14 cellular contexts compared by ENCODE assay signal in the genomic region with DNA sequence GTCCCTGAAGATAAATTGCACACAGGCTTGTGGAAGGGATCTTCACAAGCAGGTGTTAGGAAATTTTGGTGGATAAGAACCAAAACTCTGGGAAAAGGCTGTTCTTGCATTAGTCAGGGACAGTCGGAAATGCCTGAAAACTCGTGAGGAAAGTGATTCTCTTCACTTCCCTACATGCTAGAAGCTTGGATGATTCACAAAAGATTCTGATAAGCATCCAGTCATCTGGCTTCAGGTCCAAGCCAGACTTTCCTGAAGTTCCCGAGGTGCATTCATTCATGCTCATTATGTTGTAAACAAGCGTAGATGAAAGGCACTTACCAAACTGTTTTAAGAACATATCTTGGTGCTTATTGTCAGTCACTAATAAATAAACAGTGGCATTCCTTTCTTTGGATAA.
"Had no signal": no experiment of that assay in that cellular context is flagged by ENCODE, and none has a peak within 500 bp of the region (broad histone marks: within the 10 kb centered on the region; RNA-seq: fewer than 3 reads in every experiment).

No MANE protein-coding gene starts in this region.

- H3K4me3 ChIP-seq: cardiac muscle cell, right atrium auricular region, thyroid gland had no signal

- H3K9me3 Mint-ChIP-seq: activated naive CD8-positive, alpha-beta T cell treated with anti-CD3 and anti-CD28 coated beads, Interleukin-2, amount 10 ng/mL, durations not matched to agents 7 days and 5 days; activated T-cell treated with anti-CD3 and anti-CD28 coated beads, Interleukin-2, amount 50 U/mL, for 24 hours; T-helper 2 cell treated with Interferon-gamma antibody and Interleukin-4, amounts not matched to agents 5 μg/mL and 100 μg/mL, for 36 hours had no signal

- DNase-seq: activated CD4-positive, alpha-beta T cell treated with anti-CD3 and anti-CD28 coated beads, Interleukin-2, amount 50 U/mL, for 4 hours; activated CD4-positive, CD25-positive, alpha-beta regulatory T cell treated with anti-CD3 and anti-CD28 coated beads, Interleukin-2, amount 50 U/mL, for 72 hours; activated CD8-positive, alpha-beta memory T cell treated with anti-CD3 and anti-CD28 coated beads, Interleukin-2, amount 10 ng/mL, durations not matched to agents 7 days and 5 days; activated gamma-delta T cell treated with Interleukin-2 at 50 U/mL for 16 hours; activated naive CD8-positive, alpha-beta T cell treated with anti-CD3 and anti-CD28 coated beads, Interleukin-2, amount 10 ng/mL, durations not matched to agents 7 days and 5 days; activated T-cell treated with anti-CD3 and anti-CD28 coated beads, Interleukin-2, amount 50 U/mL, for 24 hours; aorta; immature natural killer cell; naive thymus-derived CD4-positive, alpha-beta T cell; small intestine; thyroid gland had no signal

- H3K4me1 Mint-ChIP-seq: activated CD8-positive, alpha-beta memory T cell treated with anti-CD3 and anti-CD28 coated beads, Interleukin-2, amount 10 ng/mL, durations not matched to agents 7 days and 5 days; activated naive CD8-positive, alpha-beta T cell treated with anti-CD3 and anti-CD28 coated beads, Interleukin-2, amount 10 ng/mL, durations not matched to agents 7 days and 5 days; immature natural killer cell; naive thymus-derived CD4-positive, alpha-beta T cell had no signal

- ATAC-seq: activated CD8-positive, alpha-beta memory T cell treated with anti-CD3 and anti-CD28 coated beads, Interleukin-2, amount 10 ng/mL, durations not matched to agents 7 days and 5 days; naive thymus-derived CD4-positive, alpha-beta T cell had no signal

- H3K4me3 Mint-ChIP-seq: activated CD8-positive, alpha-beta memory T cell treated with anti-CD3 and anti-CD28 coated beads, Interleukin-2, amount 10 ng/mL, durations not matched to agents 7 days and 5 days; activated naive CD8-positive, alpha-beta T cell treated with anti-CD3 and anti-CD28 coated beads, Interleukin-2, amount 10 ng/mL, durations not matched to agents 7 days and 5 days; activated T-cell treated with anti-CD3 and anti-CD28 coated beads, Interleukin-2, amount 50 U/mL, for 24 hours; immature natural killer cell; naive thymus-derived CD4-positive, alpha-beta T cell; T-helper 2 cell treated with Interferon-gamma antibody and Interleukin-4, amounts not matched to agents 5 μg/mL and 100 μg/mL, for 36 hours had no signal

- H3K36me3 Mint-ChIP-seq: activated CD8-positive, alpha-beta memory T cell treated with anti-CD3 and anti-CD28 coated beads, Interleukin-2, amount 10 ng/mL, durations not matched to agents 7 days and 5 days; activated naive CD8-positive, alpha-beta T cell treated with anti-CD3 and anti-CD28 coated beads, Interleukin-2, amount 10 ng/mL, durations not matched to agents 7 days and 5 days; immature natural killer cell; naive thymus-derived CD4-positive, alpha-beta T cell had no signal

- H3K27me3 Mint-ChIP-seq: activated CD8-positive, alpha-beta memory T cell treated with anti-CD3 and anti-CD28 coated beads, Interleukin-2, amount 10 ng/mL, durations not matched to agents 7 days and 5 days; activated naive CD8-positive, alpha-beta T cell treated with anti-CD3 and anti-CD28 coated beads, Interleukin-2, amount 10 ng/mL, durations not matched to agents 7 days and 5 days; activated T-cell treated with anti-CD3 and anti-CD28 coated beads, Interleukin-2, amount 50 U/mL, for 24 hours; naive thymus-derived CD4-positive, alpha-beta T cell had no signal
